9 cellular contexts compared by ENCODE assay signal in genomic region chr6:139030539-139030938, GRCh38. TPM values are rescaled to one million over a fixed set of nuclear protein-coding genes. Genes with fewer than 3 reads are reported as not detected.
A peak's percentile ranks its signal among the peaks of the same experiment; 100 is the strongest.
DNase-seq lines count a peak whose midpoint lies in the region; ATAC-seq lines count a peak whose summit lies in the region.
"Had no signal": no experiment of that assay in that cellular context is flagged by ENCODE, and none has a peak within 500 bp of the region (broad histone marks: within the 10 kb centered on the region; RNA-seq: fewer than 3 reads in every experiment).

No MANE protein-coding gene starts in this region.

- peak in 4 of 5 donors; percentile 4 to 56 (median 34) for DNase-seq in CD8-positive, alpha-beta memory T cell
- DNase-seq in UCSD-AML1 (lab: John Stamatoyannopoulos, UW; ENCODE audit: unreplicated experiment) (peak; percentile 15), medulla oblongata (ENCODE audit: extremely low spot score) (no peak), kidney tubule cell (ENCODE audit: low spot score) (no peak)
- DNase-seq in stimulated activated naive CD8-positive, alpha-beta T cell treated with anti-CD3 and anti-CD28 coated beads, Interleukin-15, Interleukin-2, amounts not matched to agents 100 U/mL and 50 U/mL, for 24 hours = peak; percentile 19
- DNase-seq in NK-92 treated with Interleukin-12 subunit alpha and Interleukin-12 subunit beta, amount 100 ng/mL, for 24 hours (lab: John Stamatoyannopoulos, UW) = no peak

- H3K4me1 Mint-ChIP-seq in CD8-positive, alpha-beta memory T cell = peaks cover 34 to 44% (median 36%) of the 10 kb centered on the region in 3 donors

- POLR2A ChIA-PET in CD8-positive, alpha-beta memory T cell (lab: Charles Lee) = interaction anchor here (0.6 to 1.6 kb wide), 5 partner anchors 40 to 344 kb away, joined by 3 to 7 read pairs (median 5); partner anchors contain the start of gene CITED2

- H3K9me3 Mint-ChIP-seq in CD8-positive, alpha-beta memory T cell = no peaks in the 10 kb centered on the region

- peaks cover 0 to 33% (median 9%) of the 10 kb centered on the region in 3 donors for H3K36me3 Mint-ChIP-seq in CD8-positive, alpha-beta memory T cell

- peak overlapping the region; percentile 70 for H3K4me3 ChIP-seq in CD8-positive, alpha-beta memory T cell (ENCODE audit: low read length)

- no peaks in the 10 kb centered on the region for H3K9me3 ChIP-seq in CD8-positive, alpha-beta memory T cell (ENCODE audit: low read length)

- H3K27ac ChIP-seq in CD8-positive, alpha-beta memory T cell (ENCODE audit: low read depth, low read length) = no peak overlapping the region

- H3K27ac Mint-ChIP-seq in CD8-positive, alpha-beta memory T cell = no peak overlapping the region

- ATAC-seq in GM19328 (IDR thresholded peaks at IDR 0.05; ENCODE audit: unreplicated experiment) (peak; percentile 37), HG03280 (IDR thresholded peaks at IDR 0.05; ENCODE audit: unreplicated experiment) (peak; percentile 59)
- ATAC-seq in stimulated activated naive CD8-positive, alpha-beta T cell treated with anti-CD3 and anti-CD28 coated beads, Interleukin-15, Interleukin-2, amounts not matched to agents 100 U/mL and 50 U/mL, for 24 hours = no peak
- ATAC-seq: HCT116 had no signal

- no peaks in the 10 kb centered on the region for H3K27me3 Mint-ChIP-seq in CD8-positive, alpha-beta memory T cell

- CTCF ChIA-PET in CD8-positive, alpha-beta memory T cell (lab: Charles Lee) = interaction anchor here (1.1 to 2.9 kb wide), 4 partner anchors 22 to 334 kb away, joined by 3 to 12 read pairs (median 6); no protein-coding TSS in a partner anchor

- no peak overlapping the region for H3K4me3 Mint-ChIP-seq in CD8-positive, alpha-beta memory T cell

- H3K36me3 ChIP-seq in CD8-positive, alpha-beta memory T cell (ENCODE audit: insufficient read depth, low read length) = peaks cover 7% of the 10 kb centered on the region

- H3K4me1 ChIP-seq in CD8-positive, alpha-beta memory T cell (ENCODE audit: insufficient read depth, low read length) = peaks cover 20% of the 10 kb centered on the region

- no peaks in the 10 kb centered on the region for H3K27me3 ChIP-seq in CD8-positive, alpha-beta memory T cell (ENCODE audit: insufficient read depth, low read length, poor library complexity, severe bottlenecking)

RNA-seq across cellular contexts. Expression of gene ABRACL, which starts 2.0 kb away (rescaled TPM):
- 100 to 1,000 TPM; 141 to 145 TPM for total RNA-seq in CD8-positive, alpha-beta memory T cell
- 212 TPM for polyA plus RNA-seq in CD8-positive, alpha-beta memory T cell

RNA-seq across cellular contexts. Expression of gene REPS1, which starts 42.5 kb away (rescaled TPM):
- 10 to 100 TPM; 64.4 to 69.5 TPM for total RNA-seq in CD8-positive, alpha-beta memory T cell
- 37.3 TPM for polyA plus RNA-seq in CD8-positive, alpha-beta memory T cell

Comparison
In these comparisons a context has a peak if more than half of its experiments do, and no peak if none do; other contexts are left out.
1. DNase-seq: peak in CD8-positive, alpha-beta memory T cell (4 of 5), UCSD-AML1 (single experiment) and stimulated activated naive CD8-positive, alpha-beta T cell treated with anti-CD3 and anti-CD28 coated beads, Interleukin-15, Interleukin-2, amounts not matched to agents 100 U/mL and 50 U/mL, for 24 hours (single experiment); none in medulla oblongata (single experiment), NK-92 treated with Interleukin-12 subunit alpha and Interleukin-12 subunit beta, amount 100 ng/mL, for 24 hours (single experiment) and kidney tubule cell (single experiment).